ENCODE assay signal across 8 cellular contexts in genomic region chr10:115093776-115094361, GRCh38. TPM values are rescaled to one million over a fixed set of nuclear protein-coding genes. Genes with fewer than 3 reads are reported as not detected.
DNase-seq lines count a peak whose midpoint lies in the region; ATAC-seq and TF ChIP-seq lines count a peak whose summit lies in the region.

No MANE protein-coding gene starts in this region.

- peak overlapping the region; percentile 62 for H3K4me3 ChIP-seq in AG04449 (ENCODE audit: low read depth, low read length)
- peak overlapping the region; percentile 46 to 67 (median 62) for H3K4me3 ChIP-seq in Peyer's patch

- peak overlapping the region in 3 of 4 donors; percentile 5 to 75 (median 7) for H3K27ac ChIP-seq in Peyer's patch

- no peaks in the 10 kb centered on the region for H3K36me3 ChIP-seq in Peyer's patch

- TF ChIP-seq CTCF in AG04449 (IDR thresholded peaks at IDR 0.05; ENCODE audit: insufficient read depth, low read length, missing control alignments) (peak; percentile 11), Peyer's patch (IDR thresholded peaks at IDR 0.05) (no peak), endothelial cell (IDR thresholded peaks at IDR 0.05; ENCODE audit: unreplicated experiment) (no peak)

- peaks cover 0 to 8% of the 10 kb centered on the region in 2 donors for H3K27me3 ChIP-seq in Peyer's patch

- peaks cover 13% of the 10 kb centered on the region for H3K27me3 Mint-ChIP-seq in endothelial cell (ENCODE audit: unreplicated experiment)
- H3K27me3 Mint-ChIP-seq in naive thymus-derived CD8-positive, alpha-beta T cell, result peaks cover 30 to 63% (median 46%) of the 10 kb centered on the region in 5 donors

- no peaks in the 10 kb centered on the region for H3K9me3 ChIP-seq in Peyer's patch

- CTCF ChIA-PET in AG04449 (lab: Yijun Ruan, JAX), result interaction anchor here (1.0 kb wide), 2 partner anchors 10 to 217 kb away, joined by 3 to 4 read pairs; no protein-coding TSS in a partner anchor

- POLR2A ChIA-PET in AG04449 (lab: Yijun Ruan, JAX), result no interaction called here
- POLR2A ChIA-PET in naive thymus-derived CD8-positive, alpha-beta T cell (lab: Charles Lee), result no interaction called here

- H3K9me3 Mint-ChIP-seq in endothelial cell (ENCODE audit: unreplicated experiment), result no peaks in the 10 kb centered on the region
- peaks cover 0 to 3% (median 0%) of the 10 kb centered on the region in 9 donors for H3K9me3 Mint-ChIP-seq in naive thymus-derived CD8-positive, alpha-beta T cell

- H3K4me1 Mint-ChIP-seq in endothelial cell (ENCODE audit: unreplicated experiment), result peaks cover 20% of the 10 kb centered on the region
- H3K4me1 Mint-ChIP-seq in naive thymus-derived CD8-positive, alpha-beta T cell, result peaks cover 5 to 14% (median 11%) of the 10 kb centered on the region in 4 donors

- H3K4me1 ChIP-seq in Peyer's patch, result peaks cover 0 to 9% (median 7%) of the 10 kb centered on the region in 4 donors

- peak overlapping the region; percentile 93 for H3K4me3 Mint-ChIP-seq in endothelial cell (ENCODE audit: unreplicated experiment)
- H3K4me3 Mint-ChIP-seq in naive thymus-derived CD8-positive, alpha-beta T cell, result peak overlapping the region; percentile 38 to 80 (median 70)

- no peak for TF ChIP-seq POLR2A in Peyer's patch (IDR thresholded peaks at IDR 0.05)

- H3K27ac Mint-ChIP-seq in endothelial cell (ENCODE audit: unreplicated experiment), result no peak overlapping the region
- H3K27ac Mint-ChIP-seq in naive thymus-derived CD8-positive, alpha-beta T cell, result peak overlapping the region in 1 of 10 donors; percentile 34

- ATAC-seq in GM18517 (IDR thresholded peaks at IDR 0.05; ENCODE audit: unreplicated experiment) (peak; percentile 40), HG02938 (IDR thresholded peaks at IDR 0.05; ENCODE audit: unreplicated experiment) (peak; percentile 38)
- ATAC-seq in naive thymus-derived CD8-positive, alpha-beta T cell, result peak; percentile 36 to 59

- DNase-seq in AG04449 (ENCODE audit: low read depth, low spot score), result no peak
- peak; percentile 31 to 54 (median 50) for DNase-seq in Peyer's patch
- no peak for DNase-seq in endothelial cell (ENCODE audit: low spot score)
- DNase-seq in naive thymus-derived CD8-positive, alpha-beta T cell, result peak in 2 of 10 donors; percentile 12 to 14
- DNase-seq in dermis blood vessel endothelial cell, result no peak
- no peak for DNase-seq in inferior parietal cortex (ENCODE audit: extremely low spot score)

- H3K36me3 Mint-ChIP-seq in endothelial cell (ENCODE audit: low read depth, unreplicated experiment), result peaks cover 8% of the 10 kb centered on the region
- H3K36me3 Mint-ChIP-seq in naive thymus-derived CD8-positive, alpha-beta T cell, result no peaks in the 10 kb centered on the region

RNA-seq across cellular contexts. Expression of gene ATRNL1, which starts 0.7 kb away (rescaled TPM):
- 10 to 100 TPM in 1 of 4 donors, 1 to 10 TPM in 3; 3.5 to 27.2 (median 4.1) TPM for total RNA-seq in Peyer's patch
- total RNA-seq in endothelial cell (ENCODE audit: unreplicated experiment), result 32.5 TPM
- not detected for total RNA-seq in naive thymus-derived CD8-positive, alpha-beta T cell
- polyA plus RNA-seq in naive thymus-derived CD8-positive, alpha-beta T cell, result not detected
- total RNA-seq in dermis blood vessel endothelial cell, result 0.17 and 1.5 TPM in 2 replicates

Comparison
In these comparisons a context has a peak if more than half of its experiments do, and no peak if none do; other contexts are left out.
1. DNase-seq: peak in Peyer's patch (3 of 3); none in AG04449 (single experiment), endothelial cell (single experiment), dermis blood vessel endothelial cell (single experiment) and inferior parietal cortex (single experiment).
2. Peak in every context shown above with its lines, with median percentiles within 50 percentile points of each other: ATAC-seq.